ENCODE assay signal across 21 cellular contexts in the genomic region with DNA sequence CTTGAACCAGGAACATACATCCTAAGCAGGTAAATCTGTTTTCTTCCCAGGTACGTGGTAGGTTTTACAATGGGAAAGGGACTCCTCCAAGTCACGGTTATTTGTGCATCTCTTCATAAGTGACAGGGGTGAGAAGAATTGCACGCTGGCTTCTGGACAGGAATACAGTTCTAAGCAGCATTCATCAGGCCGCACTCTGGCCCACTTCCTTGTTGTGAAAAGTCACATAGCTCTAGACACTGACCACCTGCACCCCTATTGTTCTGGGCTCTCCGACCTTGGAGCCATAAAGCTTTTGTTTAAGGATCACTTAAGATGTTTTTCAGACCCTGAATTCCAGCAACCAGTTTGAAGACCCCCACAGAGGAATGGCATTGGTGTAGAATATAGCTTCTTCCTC. TPM values are rescaled to one million over a fixed set of nuclear protein-coding genes. Genes with fewer than 3 reads are reported as not detected.
DNase-seq lines count a peak whose midpoint lies in the region; ATAC-seq and TF ChIP-seq lines count a peak whose summit lies in the region.
"Had no signal": no experiment of that assay in that cellular context is flagged by ENCODE, and none has a peak within 500 bp of the region (broad histone marks: within the 10 kb centered on the region; RNA-seq: fewer than 3 reads in every experiment).

No MANE protein-coding gene starts in this region.

- DNase-seq in heart right ventricle (no peak), Right ventricle myocardium inferior (ENCODE audit: missing footprints) (no peak), fibroblast of lung (ENCODE audit: low read depth in 2 of 2) (no peak), posterior vena cava (ENCODE audit: low spot score) (peak; percentile 19), upper lobe of right lung (no peak), NCI-H226 (no peak), cerebellum (ENCODE audit: low spot score) (no peak), NCI-H2227 treated with DMSO at 0.1 percent for 48 hours (lab: John Stamatoyannopoulos, UW) (no peak)
- DNase-seq: 8988T; activated naive CD4-positive, alpha-beta T cell; activated T-cell treated with anti-CD3 and anti-CD28 coated beads, Interleukin-2, amount 50 U/mL, for 24 hours; H9; NCI-H1092 treated with DMSO at 0.1 percent for 48 hours; NCI-H2081 treated with DMSO at 0.1 percent for 48 hours; NCI-H510A treated with DMSO at 0.1 percent for 48 hours; stimulated activated CD4-positive, alpha-beta T cell treated with anti-CD3 and anti-CD28 coated beads, Interleukin-2, amount 100 ng/mL, for 24 hours; stimulated activated naive B cell treated with anti-CD40 and anti-IgM and Interleukin-4, amounts not matched to agents 10 μg/mL and 1 μg/mL and 100 μg/mL, for 72 hours; T-helper 9 cell had no signal

- no peak overlapping the region for H3K9ac ChIP-seq in fibroblast of lung (ENCODE audit: insufficient read depth, low read length)

- H3K27ac ChIP-seq in heart right ventricle (peak overlapping the region; percentile 24 to 87 (median 76)), fibroblast of lung (ENCODE audit: insufficient read depth, low read length) (peak overlapping the region; percentile 79), upper lobe of right lung (peak overlapping the region; percentile 19)

- H3K4me2 ChIP-seq in fibroblast of lung (ENCODE audit: extremely low read depth, insufficient read depth, low read length), result no peak overlapping the region

- H3K4me1 ChIP-seq in heart right ventricle (peaks cover 10 to 60% (median 50%) of the 10 kb centered on the region in 9 donors), fibroblast of lung (ENCODE audit: control insufficient read depth, extremely low read depth, insufficient read depth, low read length) (peaks cover 18% of the 10 kb centered on the region), upper lobe of right lung (peaks cover 32% of the 10 kb centered on the region)

- TF ChIP-seq CTCF in heart right ventricle (IDR thresholded peaks at IDR 0.05) (no peak), fibroblast of lung (conservative IDR thresholded peaks at IDR 0.05 in 1 of 2, IDR thresholded peaks at IDR 0.05 in 1 of 2; ENCODE audit: low read depth in 1 of 2, low read length in 2 of 2) (no peak), upper lobe of right lung (IDR thresholded peaks at IDR 0.05) (no peak)

- peaks cover 0 to 12% (median 6%) of the 10 kb centered on the region in 11 donors for H3K9me3 ChIP-seq in heart right ventricle
- no peaks in the 10 kb centered on the region for H3K9me3 ChIP-seq in fibroblast of lung (ENCODE audit: control insufficient read depth, insufficient read depth, low read depth, low read length)
- H3K9me3 ChIP-seq in upper lobe of right lung, result peaks cover 9% of the 10 kb centered on the region

- no peaks in the 10 kb centered on the region for H3K36me3 ChIP-seq in heart right ventricle
- H3K36me3 ChIP-seq in fibroblast of lung (ENCODE audit: control insufficient read depth, insufficient read depth, low read length), result no peaks in the 10 kb centered on the region
- H3K36me3 ChIP-seq in upper lobe of right lung, result no peaks in the 10 kb centered on the region

- H3K79me2 ChIP-seq in fibroblast of lung (ENCODE audit: control insufficient read depth, insufficient read depth, low read length), result peaks cover 8% of the 10 kb centered on the region

- 70 to 72% methylated on average over 5 of the region's 5 CpGs for WGBS in heart right ventricle, 2 donors

- no peaks in the 10 kb centered on the region for H4K20me1 ChIP-seq in fibroblast of lung (ENCODE audit: control insufficient read depth, extremely low read depth, insufficient read depth, low read length)

- H3K27me3 ChIP-seq in heart right ventricle, result no peaks in the 10 kb centered on the region
- H3K27me3 ChIP-seq in fibroblast of lung (ENCODE audit: control insufficient read depth, insufficient read depth, low read length), result no peaks in the 10 kb centered on the region
- no peaks in the 10 kb centered on the region for H3K27me3 ChIP-seq in upper lobe of right lung

- H3K4me3 ChIP-seq in heart right ventricle, result no peak overlapping the region
- H3K4me3 ChIP-seq in fibroblast of lung (replicated peaks in 1 of 4; ENCODE audit: control extremely low read depth in 1 of 4, insufficient read depth in 1 of 4, low read depth in 3 of 4, low read length in 4 of 4), result no peak overlapping the region
- no peak overlapping the region for H3K4me3 ChIP-seq in upper lobe of right lung

- ATAC-seq in heart right ventricle (no peak), Right ventricle myocardium inferior (no peak), upper lobe of right lung (no peak)
- ATAC-seq: activated CD4-positive, CD25-positive, alpha-beta regulatory T cell treated with anti-CD3 and anti-CD28 coated beads, Interleukin-2, amount 50 U/mL, for 24 hours; left lobe of liver; SK-N-SH treated with all-trans-retinoic acid at 6 μM for 48 hours; stimulated activated naive B cell treated with anti-CD40 and anti-IgM and Interleukin-4, amounts not matched to agents 10 μg/mL and 1 μg/mL and 100 μg/mL, for 72 hours had no signal

- no peak overlapping the region for H2AFZ ChIP-seq in fibroblast of lung (ENCODE audit: low read length)

- intact Hi-C loops in heart right ventricle (cut with DNase I) (loop anchor here in 5 of 10 donors (5.0 kb wide), 2 partner anchors 57 to 72 kb away; a partner anchor contains a TSS), Right ventricle myocardium inferior (cut with DNase I) (loop anchor here (5.0 kb wide), 1 partner anchor 173 kb away; a partner anchor contains a TSS), posterior vena cava (cut with DNase I) (no loop called here), upper lobe of right lung (cut with DNase I) (no loop called here)

RNA-seq across cellular contexts. Expression of a gene that starts 31.4 kb away (rescaled TPM):
- total RNA-seq in heart right ventricle (1 to 10 TPM in 4 of 10 donors, under 1 TPM in 6; 0.25 to 2.4 (median 0.74) TPM), Right ventricle myocardium inferior (0.43 TPM), fibroblast of lung (2.3 and 5.0 TPM in 2 replicates), posterior vena cava (1 to 10 TPM; 1.7 to 2.7 TPM), upper lobe of right lung (8.0 TPM), cerebellum (3.5 TPM)
- polyA plus RNA-seq in heart right ventricle (under 1 TPM; 0.20 to 0.29 TPM), fibroblast of lung (0.20 and 0.22 TPM in 2 replicates)
- polyA plus RNA-seq in fibroblast of lung (2012), result 0.21 and 0.28 TPM in 2 replicates
- 0.16 TPM in 1 of 2 replicates, not detected in the other for polyA minus RNA-seq in fibroblast of lung (ENCODE audit: low replicate concordance)

Comparison
In these comparisons a context has a peak if more than half of its experiments do, and no peak if none do; other contexts are left out.
1. H3K27ac ChIP-seq: peak in every context shown above with its lines; median percentile 79 in fibroblast of lung; 76 in heart right ventricle; 19 in upper lobe of right lung.